Comparison of ENCODE assay signal across 18 cellular contexts in the genomic region with DNA sequence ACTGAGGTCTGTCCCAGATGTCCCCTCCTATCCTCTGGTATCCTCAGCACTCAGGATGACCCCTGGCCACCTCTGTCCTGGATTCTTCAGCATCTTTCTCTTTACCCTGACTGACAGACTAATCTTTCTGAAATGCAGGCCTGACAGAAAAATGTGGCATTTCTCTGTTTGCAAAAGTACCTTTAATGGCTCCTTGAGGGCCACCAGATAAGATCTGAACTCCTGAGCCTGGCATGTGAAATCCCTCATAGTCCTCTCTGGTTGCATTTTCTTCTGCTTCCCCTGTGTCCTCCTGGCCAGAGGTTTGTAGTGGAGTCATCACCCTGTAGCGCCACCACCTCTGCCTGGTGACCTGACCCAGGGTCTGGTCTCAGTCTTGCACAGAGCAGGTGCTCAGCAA. TPM values are rescaled to one million over a fixed set of nuclear protein-coding genes. Genes with fewer than 3 reads are reported as not detected.
DNase-seq lines count a peak whose midpoint lies in the region; ATAC-seq, FAIRE-seq and TF ChIP-seq lines count a peak whose summit lies in the region.
"Had no signal": no experiment of that assay in that cellular context is flagged by ENCODE, and none has a peak within 500 bp of the region (broad histone marks: within the 10 kb centered on the region; RNA-seq: fewer than 3 reads in every experiment).

No MANE protein-coding gene starts in this region.

- RAD21 ChIA-PET in GM12878 (lab: Charles Lee; ENCODE audit: unreplicated experiment) = no interaction called here

- no peaks in the 10 kb centered on the region for H3K9me3 Mint-ChIP-seq in Caco-2 (ENCODE audit: unreplicated experiment)
- H3K9me3 Mint-ChIP-seq in natural killer cell treated with Interleukin-12 subunit alpha and Interleukin-12 subunit beta and Interleukin-15 and Interleukin-18, amount 100 ng/mL, for 72 hours = no peaks in the 10 kb centered on the region

- H4K20me1 ChIP-seq in BLaER1 (peaks cover 68% of the 10 kb centered on the region), GM12878 (ENCODE audit: control insufficient read depth, insufficient read depth) (peaks cover 7% of the 10 kb centered on the region)

- POLR2A ChIA-PET in Caco-2 (lab: Charles Lee) = no interaction called here
- POLR2A ChIA-PET in GM12878 (lab: Charles Lee) = no interaction called here

- H3K9ac ChIP-seq in BLaER1 (peak overlapping the region; percentile 43; the same call in 1 of the 2 replicates), GM12878 (ENCODE audit: control insufficient read depth, insufficient read depth, low read length) (no peak overlapping the region)
- H3K9ac ChIP-seq: KMS-11 had no signal

- in situ Hi-C loops in GM12878 (cut with MboI) = no loop called here

- no peak overlapping the region for H3K4me3 Mint-ChIP-seq in Caco-2 (ENCODE audit: unreplicated experiment)
- H3K4me3 Mint-ChIP-seq in natural killer cell treated with Interleukin-12 subunit alpha and Interleukin-12 subunit beta and Interleukin-15 and Interleukin-18, amount 100 ng/mL, for 72 hours = peak overlapping the region; percentile 11

- H3K27ac ChIP-seq in BLaER1 (0 out of 2 replicates have a peak overlapping the region, but pooled peaks have one; percentile 39), GM12878 (ENCODE audit: control insufficient read depth, insufficient read depth) (no peak overlapping the region)
- H3K27ac ChIP-seq: KMS-11, PC-9 had no signal

- CTCF ChIA-PET in Caco-2 (lab: Charles Lee) = interaction anchor here (1.1 to 2.7 kb wide), 3 partner anchors 12 to 301 kb away, joined by 3 to 24 read pairs (median 9); a partner anchor contains a TSS
- CTCF ChIA-PET in GM12878 (lab: Yijun Ruan, JAX) = interaction anchor here (0.7 to 1.9 kb wide), 7 partner anchors 8 to 243 kb away, joined by 3 to 6 read pairs (median 4); no protein-coding TSS in a partner anchor

- no peak overlapping the region for H2AFZ ChIP-seq in GM12878 (ENCODE audit: control insufficient read depth, low read depth, low read length)
- H2AFZ ChIP-seq: PC-9 had no signal

- H3K4me1 Mint-ChIP-seq in Caco-2 (ENCODE audit: low read depth, unreplicated experiment) = peaks cover 23% of the 10 kb centered on the region
- peaks cover 32 to 34% of the 10 kb centered on the region in 2 donors for H3K4me1 Mint-ChIP-seq in natural killer cell treated with Interleukin-12 subunit alpha and Interleukin-12 subunit beta and Interleukin-15 and Interleukin-18, amount 100 ng/mL, for 72 hours (ENCODE audit: low read depth in 2 of 2)

- H3K79me2 ChIP-seq in GM12878 (ENCODE audit: control insufficient read depth, insufficient read depth, low read length) = peaks cover 23% of the 10 kb centered on the region

- H3K4me3 ChIP-seq in BLaER1 = no peak overlapping the region
- H3K4me3 ChIP-seq in Caco-2 (ENCODE audit: low read depth, low read length) = no peak overlapping the region
- H3K4me3 ChIP-seq in GM12878 = no peak overlapping the region
- H3K4me3 ChIP-seq: PC-9 had no signal

- FAIRE-seq in GM12878 (lab: Jason Lieb, UNC) = no peak
- FAIRE-seq: H1 had no signal

- H3K27me3 ChIP-seq in BLaER1 = no peaks in the 10 kb centered on the region
- no peaks in the 10 kb centered on the region for H3K27me3 ChIP-seq in Caco-2 (replicated peaks; ENCODE audit: control insufficient read depth, insufficient read depth, low read length)
- H3K27me3 ChIP-seq in GM12878 (replicated peaks in 1 of 2; ENCODE audit: control insufficient read depth in 2 of 2, insufficient read depth in 2 of 2, low read length in 1 of 2) = no peaks in the 10 kb centered on the region
- H3K27me3 ChIP-seq: BE2C had no signal

- no peak for TF ChIP-seq RAD21 in GM12878 (IDR thresholded peaks at IDR 0.05; ENCODE audit: insufficient read depth, low read depth, low read length)

- peak overlapping the region; percentile 0 for H3K27ac Mint-ChIP-seq in Caco-2 (ENCODE audit: unreplicated experiment)
- H3K27ac Mint-ChIP-seq in natural killer cell treated with Interleukin-12 subunit alpha and Interleukin-12 subunit beta and Interleukin-15 and Interleukin-18, amount 100 ng/mL, for 72 hours = peak overlapping the region in 1 of 2 donors; percentile 51

- H3K4me2 ChIP-seq in BLaER1 (no peak overlapping the region), GM12878 (ENCODE audit: control insufficient read depth, insufficient read depth) (peak overlapping the region; percentile 17; the same call in 1 of the 2 replicates)
- H3K4me2 ChIP-seq: KMS-11, PC-9 had no signal

- TF ChIP-seq CTCF in Caco-2 (IDR thresholded peaks at IDR 0.05; ENCODE audit: insufficient read depth in 1 of 2, low read depth in 1 of 2, low read length in 1 of 2, severe bottlenecking in 1 of 2, unreplicated experiment in 1 of 2) (no peak), GM12878 (IDR thresholded peaks at IDR 0.05 in 2 of 3, conservative IDR thresholded peaks at IDR 0.05 in 1 of 3; ENCODE audit: control insufficient read depth in 2 of 3, extremely low read depth in 1 of 3, insufficient read depth in 1 of 3, low read depth in 3 of 3, low read length in 3 of 3) (no peak)

- peaks cover 46% of the 10 kb centered on the region for H3K4me1 ChIP-seq in BLaER1
- H3K4me1 ChIP-seq in Caco-2 = peaks cover 27% of the 10 kb centered on the region
- H3K4me1 ChIP-seq in GM12878 (ENCODE audit: control insufficient read depth, insufficient read depth, low read length) = peaks cover 5% of the 10 kb centered on the region; the same call in 1 of the 2 replicates
- H3K4me1 ChIP-seq: BE2C had no signal

- BruUV-seq in Caco-2 (replicated peaks; lab: Mats Ljungman, UMichigan) (no TSS peak), GM12878 (replicated peaks; lab: Mats Ljungman, UMichigan) (no TSS peak)

- H3K36me3 Mint-ChIP-seq in Caco-2 (ENCODE audit: insufficient read depth, unreplicated experiment) = peaks cover 69% of the 10 kb centered on the region
- peaks cover 17% of the 10 kb centered on the region for H3K36me3 Mint-ChIP-seq in natural killer cell treated with Interleukin-12 subunit alpha and Interleukin-12 subunit beta and Interleukin-15 and Interleukin-18, amount 100 ng/mL, for 72 hours

- no peak for TF ChIP-seq POLR2A in GM12878 (IDR thresholded peaks at IDR 0.05; ENCODE audit: low read depth, low read length)

- H3K27me3 Mint-ChIP-seq in Caco-2 (ENCODE audit: insufficient read depth, unreplicated experiment) = no peaks in the 10 kb centered on the region
- no peaks in the 10 kb centered on the region for H3K27me3 Mint-ChIP-seq in natural killer cell treated with Interleukin-12 subunit alpha and Interleukin-12 subunit beta and Interleukin-15 and Interleukin-18, amount 100 ng/mL, for 72 hours

- 100% methylated on average over 1 of the region's 1 CpG for WGBS in GM12878 (ENCODE audit: insufficient coverage, insufficient replicate concordance, low lambda C conversion rate, missing lambda C conversion rate)

- TF ChIP-seq EP300 in GM12878 (IDR thresholded peaks at IDR 0.05; ENCODE audit: borderline replicate concordance in 1 of 2, control insufficient read depth in 1 of 2, low read depth in 2 of 2, low read length in 2 of 2) = no peak

- no peaks in the 10 kb centered on the region for H3K9me3 ChIP-seq in BLaER1
- no peaks in the 10 kb centered on the region for H3K9me3 ChIP-seq in Caco-2
- no peaks in the 10 kb centered on the region for H3K9me3 ChIP-seq in GM12878 (replicated peaks; ENCODE audit: control insufficient read depth, insufficient read depth, low read length)
- H3K9me3 ChIP-seq: BE2C had no signal

- intact Hi-C loops in Caco-2 (cut with micrococcal nuclease; ENCODE audit: unreplicated experiment) (no loop called here), GM12878 (cut with micrococcal nuclease; ENCODE audit: unreplicated experiment) (no loop called here)

- H3K36me3 ChIP-seq in BLaER1 (peaks cover 77% of the 10 kb centered on the region), Caco-2 (ENCODE audit: control insufficient read depth, insufficient read depth, low read length) (peaks cover 15% of the 10 kb centered on the region), GM12878 (ENCODE audit: control insufficient read depth in 2 of 2, insufficient read depth in 2 of 2, low read length in 1 of 2) (peaks cover 19 to 42% of the 10 kb centered on the region in 2 experiments)

- ATAC-seq in GM12878 (no peak), GM18909 (IDR thresholded peaks at IDR 0.05; ENCODE audit: poor library complexity, unreplicated experiment) (no peak)
- no peak for ATAC-seq in natural killer cell treated with Interleukin-12 subunit alpha and Interleukin-12 subunit beta and Interleukin-15 and Interleukin-18, amount 100 ng/mL, for 72 hours

- DNase-seq in Caco-2 (no peak), GM12878 (ENCODE audit: low read depth, low spot score) (no peak), NCI-H2227 treated with DMSO at 0.1 percent for 48 hours (lab: John Stamatoyannopoulos, UW) (no peak), dedifferentiated amniotic fluid mesenchymal stem cell (ENCODE audit: extremely low spot score) (no peak)
- no peak for DNase-seq in natural killer cell treated with Interleukin-12 subunit alpha and Interleukin-12 subunit beta and Interleukin-15 and Interleukin-18, amount 100 ng/mL, for 72 hours (ENCODE audit: low spot score)
- DNase-seq: BE2C, MM.1S, NCI-H1105 treated with DMSO at 0.1 percent for 48 hours, NCI-H187, NCI-H446, NCI-H748 treated with DMSO at 0.1 percent for 48 hours, SHP77 had no signal

- SMC1A ChIA-PET in GM12878 (lab: Charles Lee; ENCODE audit: uncharacterized antibody, unreplicated experiment) = interaction anchor here (0.9 kb wide), 1 partner anchor 50 kb away, joined by 3 read pairs; a partner anchor contains a TSS

RNA-seq across cellular contexts. Expression of a gene that starts 2.0 kb away (rescaled TPM):
- 27.8 and 28.7 TPM in 2 replicates for total RNA-seq in Caco-2 (2022)
- total RNA-seq in GM12878 (2013; cell fraction: nucleolus; rRNA removed) = 7.4 and 7.7 TPM in 2 replicates
- 2.9 and 3.3 TPM in 2 replicates for total RNA-seq in GM12878 (2014; rRNA removed)
- total RNA-seq in GM12878 (2014; rRNA removed; fragmentation: Illumina TruSeq; extraction: Trizol) = 0.83 and 0.85 TPM in 2 replicates
- total RNA-seq in GM12878 (2021) = 4.7 TPM in 2 replicates
- polyA plus RNA-seq in GM12878 (2011; ENCODE audit: low read depth) = 0.55 TPM
- polyA plus RNA-seq in GM12878 (2011; rRNA removed) = 1.4 and 2.3 TPM in 2 replicates
- 2.3 and 4.2 TPM in 2 replicates for polyA plus RNA-seq in GM12878 (2011; cell fraction: cytosol; rRNA removed)
- polyA plus RNA-seq in GM12878 (2011; cell fraction: nucleus; rRNA removed) = 33.6 and 41.6 TPM in 2 replicates
- 2.2 and 2.3 TPM in 2 replicates for polyA plus RNA-seq in GM12878 (2012)
- polyA plus RNA-seq in GM12878 (2014; fragmentation: Illumina TruSeq; extraction: Trizol) = 0.08 and 0.46 TPM in 2 replicates
- polyA plus RNA-seq in GM12878 (2014; fragmentation: Nextera tagmentation; extraction: Ambion mirVana) = under 1 TPM in 1 of 2 experiments, not detected in 1; 0.05 TPM
- 4.2 and 4.6 TPM in 2 replicates for polyA plus RNA-seq in GM12878 (2014; rRNA removed)
- polyA plus RNA-seq in GM12878 (2016; fragmentation: Nextera tagmentation; extraction: Ambion mirVana) = under 1 TPM; 0.64 to 0.96 TPM
- polyA minus RNA-seq in GM12878 (2011; rRNA and poly(A)+ RNA removed) = 0.44 and 1.9 TPM in 2 replicates
- polyA minus RNA-seq in GM12878 (2011; cell fraction: cytosol; rRNA and poly(A)+ RNA removed) = 0.80 TPM in 1 of 2 replicates, not detected in the other
- polyA minus RNA-seq in GM12878 (2011; cell fraction: nucleus; rRNA and poly(A)+ RNA removed) = 4.0 and 7.6 TPM in 2 replicates
- total RNA-seq in natural killer cell treated with Interleukin-12 subunit alpha and Interleukin-12 subunit beta and Interleukin-15 and Interleukin-18, amount 100 ng/mL, for 72 hours = 10 to 100 TPM in 1 of 2 donors, 1 to 10 TPM in 1; 3.6 to 13.9 TPM

RNA-seq across cellular contexts. Expression of a gene that starts 4.9 kb away (rescaled TPM):
- 113 and 115 TPM in 2 replicates for total RNA-seq in Caco-2 (2022)
- total RNA-seq in GM12878 (2013; cell fraction: nucleolus; rRNA removed) = 90.6 and 96.1 TPM in 2 replicates
- total RNA-seq in GM12878 (2014; rRNA removed) = 105 and 116 TPM in 2 replicates
- total RNA-seq in GM12878 (2014; rRNA removed; fragmentation: Illumina TruSeq; extraction: Trizol) = 68.2 and 72.6 TPM in 2 replicates
- 96.7 and 108 TPM in 2 replicates for total RNA-seq in GM12878 (2021)
- 51.0 TPM for polyA plus RNA-seq in GM12878 (2011; ENCODE audit: low read depth)
- 42.7 and 75.6 TPM in 2 replicates for polyA plus RNA-seq in GM12878 (2011; rRNA removed)
- polyA plus RNA-seq in GM12878 (2011; cell fraction: cytosol; rRNA removed) = 126 and 137 TPM in 2 replicates
- polyA plus RNA-seq in GM12878 (2011; cell fraction: nucleus; rRNA removed) = 235 and 287 TPM in 2 replicates
- polyA plus RNA-seq in GM12878 (2012) = 64.9 and 80.5 TPM in 2 replicates
- 38.3 and 88.0 TPM in 2 replicates for polyA plus RNA-seq in GM12878 (2014; fragmentation: Illumina TruSeq; extraction: Trizol)
- 10 to 100 TPM; 11.7 to 16.5 TPM for polyA plus RNA-seq in GM12878 (2014; fragmentation: Nextera tagmentation; extraction: Ambion mirVana)
- 132 and 147 TPM in 2 replicates for polyA plus RNA-seq in GM12878 (2014; rRNA removed)
- polyA plus RNA-seq in GM12878 (2016; fragmentation: Nextera tagmentation; extraction: Ambion mirVana) = 100 to 1,000 TPM; 104 to 110 TPM
- 75.3 and 103 TPM in 2 replicates for polyA minus RNA-seq in GM12878 (2011; rRNA and poly(A)+ RNA removed)
- 28.5 and 40.3 TPM in 2 replicates for polyA minus RNA-seq in GM12878 (2011; cell fraction: cytosol; rRNA and poly(A)+ RNA removed)
- 62.7 and 107 TPM in 2 replicates for polyA minus RNA-seq in GM12878 (2011; cell fraction: nucleus; rRNA and poly(A)+ RNA removed)
- total RNA-seq in natural killer cell treated with Interleukin-12 subunit alpha and Interleukin-12 subunit beta and Interleukin-15 and Interleukin-18, amount 100 ng/mL, for 72 hours = 100 to 1,000 TPM; 110 to 188 TPM

RNA-seq across cellular contexts. Expression of a gene that starts 6.9 kb away (rescaled TPM):
- total RNA-seq in Caco-2 (2022) = 0.61 and 0.72 TPM in 2 replicates
- total RNA-seq in GM12878 (2013; cell fraction: nucleolus; rRNA removed) = not detected in 2 replicates
- not detected in 2 replicates for total RNA-seq in GM12878 (2014; rRNA removed)
- total RNA-seq in GM12878 (2014; rRNA removed; fragmentation: Illumina TruSeq; extraction: Trizol) = not detected in 2 replicates
- total RNA-seq in GM12878 (2021) = not detected in 2 replicates
- polyA plus RNA-seq in GM12878 (2011; ENCODE audit: low read depth) = not detected
- not detected in 2 replicates for polyA plus RNA-seq in GM12878 (2011; rRNA removed)
- 0.01 and 0.07 TPM in 2 replicates for polyA plus RNA-seq in GM12878 (2011; cell fraction: cytosol; rRNA removed)
- polyA plus RNA-seq in GM12878 (2011; cell fraction: nucleus; rRNA removed) = 0.04 TPM in 1 of 2 replicates, not detected in the other
- polyA plus RNA-seq in GM12878 (2012) = not detected in 2 replicates
- polyA plus RNA-seq in GM12878 (2014; fragmentation: Illumina TruSeq; extraction: Trizol) = not detected in 2 replicates
- not detected for polyA plus RNA-seq in GM12878 (2014; fragmentation: Nextera tagmentation; extraction: Ambion mirVana)
- polyA plus RNA-seq in GM12878 (2014; rRNA removed) = 0.03 TPM in 1 of 2 replicates, not detected in the other
- under 1 TPM; 0.07 to 0.42 TPM for polyA plus RNA-seq in GM12878 (2016; fragmentation: Nextera tagmentation; extraction: Ambion mirVana)
- not detected in 2 replicates for polyA minus RNA-seq in GM12878 (2011; rRNA and poly(A)+ RNA removed)
- not detected in 2 replicates for polyA minus RNA-seq in GM12878 (2011; cell fraction: cytosol; rRNA and poly(A)+ RNA removed)
- not detected in 2 replicates for polyA minus RNA-seq in GM12878 (2011; cell fraction: nucleus; rRNA and poly(A)+ RNA removed)
- under 1 TPM in 1 of 2 donors, not detected in 1; 0.38 TPM for total RNA-seq in natural killer cell treated with Interleukin-12 subunit alpha and Interleukin-12 subunit beta and Interleukin-15 and Interleukin-18, amount 100 ng/mL, for 72 hours
- total RNA-seq: PC-9 had no signal
- polyA plus RNA-seq: AG04450 had no signal

RNA-seq across cellular contexts. Expression of a gene that starts 13.1 kb away (rescaled TPM):
- total RNA-seq in Caco-2 (2022) = 22.2 and 28.6 TPM in 2 replicates
- 43.8 and 52.6 TPM in 2 replicates for total RNA-seq in GM12878 (2013; cell fraction: nucleolus; rRNA removed)
- 11.3 and 11.6 TPM in 2 replicates for total RNA-seq in GM12878 (2014; rRNA removed)
- total RNA-seq in GM12878 (2014; rRNA removed; fragmentation: Illumina TruSeq; extraction: Trizol) = 7.0 and 7.8 TPM in 2 replicates
- 18.3 and 18.8 TPM in 2 replicates for total RNA-seq in GM12878 (2021)
- polyA plus RNA-seq in GM12878 (2011; ENCODE audit: low read depth) = 9.8 TPM
- 15.5 and 20.1 TPM in 2 replicates for polyA plus RNA-seq in GM12878 (2011; rRNA removed)
- polyA plus RNA-seq in GM12878 (2011; cell fraction: cytosol; rRNA removed) = 28.8 and 36.3 TPM in 2 replicates
- 244 and 246 TPM in 2 replicates for polyA plus RNA-seq in GM12878 (2011; cell fraction: nucleus; rRNA removed)
- 22.5 and 23.5 TPM in 2 replicates for polyA plus RNA-seq in GM12878 (2012)
- polyA plus RNA-seq in GM12878 (2014; fragmentation: Illumina TruSeq; extraction: Trizol) = 7.2 and 9.5 TPM in 2 replicates
- polyA plus RNA-seq in GM12878 (2014; fragmentation: Nextera tagmentation; extraction: Ambion mirVana) = 1 to 10 TPM; 2.8 to 6.6 TPM
- polyA plus RNA-seq in GM12878 (2014; rRNA removed) = 25.8 and 28.9 TPM in 2 replicates
- 1 to 10 TPM; 5.6 to 7.6 TPM for polyA plus RNA-seq in GM12878 (2016; fragmentation: Nextera tagmentation; extraction: Ambion mirVana)
- 9.6 and 23.4 TPM in 2 replicates for polyA minus RNA-seq in GM12878 (2011; rRNA and poly(A)+ RNA removed)
- polyA minus RNA-seq in GM12878 (2011; cell fraction: cytosol; rRNA and poly(A)+ RNA removed) = 5.3 and 10.4 TPM in 2 replicates
- polyA minus RNA-seq in GM12878 (2011; cell fraction: nucleus; rRNA and poly(A)+ RNA removed) = 33.2 and 41.7 TPM in 2 replicates
- total RNA-seq in natural killer cell treated with Interleukin-12 subunit alpha and Interleukin-12 subunit beta and Interleukin-15 and Interleukin-18, amount 100 ng/mL, for 72 hours = 10 to 100 TPM; 33.2 to 33.8 TPM

RNA-seq across cellular contexts. Expression of a gene that starts 26.5 kb away (rescaled TPM):
- 17.4 and 22.4 TPM in 2 replicates for total RNA-seq in Caco-2 (2022)
- 59.6 and 65.7 TPM in 2 replicates for total RNA-seq in GM12878 (2013; cell fraction: nucleolus; rRNA removed)
- total RNA-seq in GM12878 (2014; rRNA removed) = 4.3 and 4.5 TPM in 2 replicates
- 1.5 and 2.3 TPM in 2 replicates for total RNA-seq in GM12878 (2014; rRNA removed; fragmentation: Illumina TruSeq; extraction: Trizol)
- total RNA-seq in GM12878 (2021) = 5.0 and 5.3 TPM in 2 replicates
- polyA plus RNA-seq in GM12878 (2011; ENCODE audit: low read depth) = 7.8 TPM
- 18.4 and 19.5 TPM in 2 replicates for polyA plus RNA-seq in GM12878 (2011; rRNA removed)
- polyA plus RNA-seq in GM12878 (2011; cell fraction: cytosol; rRNA removed) = 12.9 and 13.1 TPM in 2 replicates
- polyA plus RNA-seq in GM12878 (2011; cell fraction: nucleus; rRNA removed) = 47.9 and 53.2 TPM in 2 replicates
- 21.1 and 24.3 TPM in 2 replicates for polyA plus RNA-seq in GM12878 (2012)
- polyA plus RNA-seq in GM12878 (2014; fragmentation: Illumina TruSeq; extraction: Trizol) = 3.0 and 4.2 TPM in 2 replicates
- under 1 TPM; 0.31 to 0.44 TPM for polyA plus RNA-seq in GM12878 (2014; fragmentation: Nextera tagmentation; extraction: Ambion mirVana)
- 4.8 and 5.8 TPM in 2 replicates for polyA plus RNA-seq in GM12878 (2014; rRNA removed)
- 1 to 10 TPM; 1.6 to 2.4 TPM for polyA plus RNA-seq in GM12878 (2016; fragmentation: Nextera tagmentation; extraction: Ambion mirVana)
- 9.1 and 9.5 TPM in 2 replicates for polyA minus RNA-seq in GM12878 (2011; rRNA and poly(A)+ RNA removed)
- 1.2 TPM in 1 of 2 replicates, not detected in the other for polyA minus RNA-seq in GM12878 (2011; cell fraction: cytosol; rRNA and poly(A)+ RNA removed)
- polyA minus RNA-seq in GM12878 (2011; cell fraction: nucleus; rRNA and poly(A)+ RNA removed) = 5.7 and 8.5 TPM in 2 replicates
- 10 to 100 TPM; 10.5 to 20.1 TPM for total RNA-seq in natural killer cell treated with Interleukin-12 subunit alpha and Interleukin-12 subunit beta and Interleukin-15 and Interleukin-18, amount 100 ng/mL, for 72 hours
